ENCODE assay signal across 2 cellular contexts in the genomic region with DNA sequence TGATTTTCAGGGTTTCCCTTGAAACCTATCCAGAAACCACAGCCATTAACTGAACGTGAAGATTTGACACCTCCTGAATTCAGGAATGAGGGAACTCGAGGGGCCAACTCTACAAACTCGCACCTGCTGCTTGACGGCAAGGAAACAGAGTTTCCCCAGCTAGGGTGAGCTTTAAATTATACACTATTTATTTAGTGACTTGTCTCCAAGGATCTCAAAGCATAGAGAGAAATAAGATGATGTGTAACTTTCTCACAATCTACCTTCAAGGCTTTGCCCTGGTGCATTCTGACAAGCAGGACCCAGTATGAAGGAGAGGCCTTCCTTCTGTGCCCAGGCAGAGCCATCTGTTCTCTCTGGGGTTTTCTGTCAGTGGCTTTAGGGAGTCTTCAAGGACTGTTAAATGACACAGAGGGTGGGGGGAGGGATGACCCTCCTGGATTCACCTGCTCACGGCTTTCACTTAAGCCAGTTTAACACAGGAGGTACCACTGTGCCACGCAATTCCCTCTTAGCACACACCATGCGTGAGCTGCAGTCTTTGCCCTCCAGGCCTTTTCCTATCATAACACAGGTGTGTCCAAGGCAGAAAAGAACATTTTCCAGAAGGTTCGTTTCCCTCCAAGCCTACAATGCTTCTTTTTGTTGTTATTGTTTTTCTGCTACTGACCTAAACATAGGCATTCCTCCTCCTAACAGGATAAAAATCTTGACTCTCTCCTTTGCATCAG.
TF ChIP-seq lines count a peak whose summit lies in the region.

No MANE protein-coding gene starts in this region.

TF ChIP-seq in SK-N-SH, 30 proteins besides CTCF, POLR2A, EP300 and RAD21 (continued from another document):
- TF ChIP-seq, protein P1, sequence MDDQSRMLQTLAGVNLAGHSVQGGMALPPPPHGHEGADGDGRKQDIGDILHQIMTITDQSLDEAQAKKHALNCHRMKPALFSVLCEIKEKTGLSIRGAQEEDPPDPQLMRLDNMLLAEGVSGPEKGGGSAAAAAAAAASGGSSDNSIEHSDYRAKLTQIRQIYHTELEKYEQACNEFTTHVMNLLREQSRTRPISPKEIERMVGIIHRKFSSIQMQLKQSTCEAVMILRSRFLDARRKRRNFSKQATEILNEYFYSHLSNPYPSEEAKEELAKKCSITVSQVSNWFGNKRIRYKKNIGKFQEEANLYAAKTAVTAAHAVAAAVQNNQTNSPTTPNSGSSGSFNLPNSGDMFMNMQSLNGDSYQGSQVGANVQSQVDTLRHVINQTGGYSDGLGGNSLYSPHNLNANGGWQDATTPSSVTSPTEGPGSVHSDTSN (IDR thresholded peaks at IDR 0.05): no peak
- TF ChIP-seq GABPA (IDR thresholded peaks at IDR 0.05; ENCODE audit: low read depth): no peak
TF ChIP-seq in SK-N-SH: peak in this region for 0.

TF ChIP-seq in SK-N-SH treated with all-trans-retinoic acid at 6 μM for 48 hours, 23 proteins besides CTCF, POLR2A, EP300 and RAD21 (continued from another document):
- no peak for TF ChIP-seq ZFP3 (CRISPR knock-in tag; IDR thresholded peaks at IDR 0.05)
